ENCODE assay signal across 18 cellular contexts in the genomic region with DNA sequence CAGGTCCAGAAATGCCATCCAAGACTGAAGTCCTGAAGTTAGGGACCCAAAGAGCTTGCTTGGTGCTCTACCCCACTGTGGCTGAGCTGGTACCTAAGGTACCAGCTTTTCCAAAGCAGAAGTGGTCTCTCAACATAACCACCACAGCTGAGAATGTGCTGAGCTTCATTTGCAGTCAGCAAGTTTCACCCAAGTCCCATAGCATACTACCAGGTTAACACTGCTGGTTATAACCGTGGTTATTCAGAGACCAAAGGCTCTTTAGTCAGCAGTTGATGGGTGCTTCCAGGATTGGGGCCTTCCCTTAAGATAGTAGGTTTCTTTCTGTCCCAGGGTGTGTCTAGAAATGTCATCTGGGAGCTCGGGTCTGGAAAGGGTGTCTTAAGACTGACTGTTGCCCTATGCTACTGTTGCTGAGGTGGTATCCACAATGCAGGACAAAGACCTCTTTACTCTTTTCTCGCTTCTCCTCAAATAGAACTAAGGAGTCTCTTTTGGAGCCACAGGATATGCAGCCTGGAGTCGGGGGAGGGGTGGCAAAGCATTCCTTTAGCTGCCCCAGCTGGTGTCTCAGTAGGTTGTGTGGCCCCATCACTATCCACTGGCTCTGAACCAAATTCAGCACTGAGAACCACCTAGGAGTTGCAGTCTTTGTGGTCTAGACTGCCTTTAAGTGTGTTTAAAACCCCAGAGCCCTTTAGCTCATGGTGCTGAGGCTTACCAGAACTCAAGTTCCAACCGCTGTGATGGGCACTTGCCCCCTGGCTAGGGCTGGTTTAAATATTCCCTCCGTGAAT.
DNase-seq lines count a peak whose midpoint lies in the region; ATAC-seq and TF ChIP-seq lines count a peak whose summit lies in the region.
"Had no signal": no experiment of that assay in that cellular context is flagged by ENCODE, and none has a peak within 500 bp of the region (broad histone marks: within the 10 kb centered on the region; RNA-seq: fewer than 3 reads in every experiment).

No MANE protein-coding gene starts in this region.

- BruUV-seq in Panc1 (replicated peaks; lab: Mats Ljungman, UMichigan): no TSS peak

- H3F3A ChIP-seq in neural progenitor cell (ENCODE audit: low read depth): no peaks in the 10 kb centered on the region

- in situ Hi-C loops in Panc1 (cut with HindIII; ENCODE audit: low pct_unique_long_range_greater_than_20kb, low sequenced_read_pairs): no loop called here

- H3K79me2 ChIP-seq in KMS-11 (ENCODE audit: insufficient read depth, low read depth): no peaks in the 10 kb centered on the region
- no peaks in the 10 kb centered on the region for H3K79me2 ChIP-seq in neural progenitor cell (ENCODE audit: low read depth)

- H3K4me2 ChIP-seq in KMS-11: peak overlapping the region; percentile 25; the same call in 1 of the 2 replicates
- no peak overlapping the region for H3K4me2 ChIP-seq in neural progenitor cell

- no peaks in the 10 kb centered on the region for H3K4me1 Mint-ChIP-seq in endodermal cell
- no peaks in the 10 kb centered on the region for H3K4me1 Mint-ChIP-seq in neural progenitor cell
- H3K4me1 Mint-ChIP-seq in activated CD8-positive, alpha-beta T cell treated with anti-CD3 and anti-CD28 coated beads for 36 hours (ENCODE audit: low read depth): no peaks in the 10 kb centered on the region
- H3K4me1 Mint-ChIP-seq: B cell had no signal

- H3K27me3 ChIP-seq in KMS-11 (ENCODE audit: insufficient read depth, low read depth): no peaks in the 10 kb centered on the region
- no peaks in the 10 kb centered on the region for H3K27me3 ChIP-seq in Panc1 (ENCODE audit: control insufficient read depth, insufficient read depth, low read length)
- no peaks in the 10 kb centered on the region for H3K27me3 ChIP-seq in endodermal cell (ENCODE audit: control insufficient read depth, insufficient read depth, low read length, poor library complexity, severe bottlenecking)
- H3K27me3 ChIP-seq in neural progenitor cell: no peaks in the 10 kb centered on the region
- H3K27me3 ChIP-seq in upper lobe of left lung: no peaks in the 10 kb centered on the region
- H3K27me3 ChIP-seq in dorsolateral prefrontal cortex: peaks cover 0 to 4% (median 0%) of the 10 kb centered on the region in 45 donors

- TF ChIP-seq CTCF in KMS-11 (conservative IDR thresholded peaks at IDR 0.05; ENCODE audit: low read depth, low read length): no peak
- no peak for TF ChIP-seq CTCF in Panc1 (IDR thresholded peaks at IDR 0.05)
- no peak for TF ChIP-seq CTCF in endodermal cell (conservative IDR thresholded peaks at IDR 0.05)
- no peak for TF ChIP-seq CTCF in neural progenitor cell (IDR thresholded peaks at IDR 0.05)
- no peak for TF ChIP-seq CTCF in activated CD8-positive, alpha-beta T cell treated with anti-CD3 and anti-CD28 coated beads for 36 hours (IDR thresholded peaks at IDR 0.05)
- TF ChIP-seq CTCF in upper lobe of left lung (IDR thresholded peaks at IDR 0.05): no peak
- no peak for TF ChIP-seq CTCF in dorsolateral prefrontal cortex (IDR thresholded peaks at IDR 0.05 in 54 of 56, conservative IDR thresholded peaks at IDR 0.05 in 2 of 56; ENCODE audit: low read depth in 1 of 56, partially characterized antibody in 56 of 56)

- no peak for TF ChIP-seq POLR2A in upper lobe of left lung (IDR thresholded peaks at IDR 0.05)

- H3K4me3 ChIP-seq in KMS-11 (IDR thresholded peaks at IDR 0.05; ENCODE audit: insufficient read depth, low read depth, low read length): no peak overlapping the region
- no peak overlapping the region for H3K4me3 ChIP-seq in Panc1 (ENCODE audit: low read depth in 2 of 2, low read length in 2 of 2)
- no peak overlapping the region for H3K4me3 ChIP-seq in endodermal cell (ENCODE audit: low read length)
- no peak overlapping the region for H3K4me3 ChIP-seq in neural progenitor cell
- H3K4me3 ChIP-seq in upper lobe of left lung: no peak overlapping the region
- H3K4me3 ChIP-seq in dorsolateral prefrontal cortex: no peak overlapping the region
- H3K4me3 ChIP-seq: GM12878 had no signal

- H3K27ac ChIP-seq in KMS-11: peak overlapping the region; percentile 14; the same call in 1 of the 2 replicates
- peak overlapping the region; percentile 31; the same call in 1 of the 2 replicates for H3K27ac ChIP-seq in Panc1 (ENCODE audit: low read length)
- H3K27ac ChIP-seq in endodermal cell (ENCODE audit: low read depth, low read length): no peak overlapping the region
- no peak overlapping the region for H3K27ac ChIP-seq in neural progenitor cell
- H3K27ac ChIP-seq in upper lobe of left lung: no peak overlapping the region
- H3K27ac ChIP-seq in dorsolateral prefrontal cortex: no peak overlapping the region

- DNase-seq in Panc1 (ENCODE audit: low read depth, low spot score): no peak
- peak; percentile 58 for DNase-seq in endodermal cell
- DNase-seq in neural progenitor cell (ENCODE audit: low spot score): no peak
- DNase-seq in activated CD8-positive, alpha-beta T cell treated with anti-CD3 and anti-CD28 coated beads for 36 hours: no peak
- no peak for DNase-seq in upper lobe of left lung
- no peak for DNase-seq in H4 (ENCODE audit: low spot score)
- no peak for DNase-seq in dorsolateral prefrontal cortex
- DNase-seq: C1 segment of cervical spinal cord; Calu3; CD4-positive, alpha-beta T cell; DMS 273 treated with DMSO at 0.1 percent for 48 hours; GOT3; HCEC 1CT; HFFc6 had no signal

- intact Hi-C loops in Panc1 (cut with micrococcal nuclease; ENCODE audit: unreplicated experiment): no loop called here
- intact Hi-C loops in activated CD8-positive, alpha-beta T cell treated with anti-CD3 and anti-CD28 coated beads for 36 hours (cut with micrococcal nuclease): no loop called here
- intact Hi-C loops in dorsolateral prefrontal cortex (cut with DNase I): no loop called here

- no peak for ATAC-seq in Panc1
- ATAC-seq in activated CD8-positive, alpha-beta T cell treated with anti-CD3 and anti-CD28 coated beads for 36 hours: no peak
- ATAC-seq in upper lobe of left lung (ENCODE audit: low FRiP score in 2 of 2): no peak
- ATAC-seq: GM12878, HepG2 had no signal

- WGBS in endodermal cell (ENCODE audit: insufficient coverage in 1 of 2, insufficient read length in 1 of 2), 2 experiments: 0 to 61% methylated on average over 1 to 6 of the region's 6 CpGs
- WGBS in upper lobe of left lung, 2 donors: 63 to 64% methylated on average over 4 to 6 of the region's 6 CpGs

- H3K27me3 Mint-ChIP-seq in endodermal cell (ENCODE audit: insufficient read depth) (no peaks in the 10 kb centered on the region), neural progenitor cell (ENCODE audit: insufficient read depth, low read depth) (no peaks in the 10 kb centered on the region)
- no peaks in the 10 kb centered on the region for H3K27me3 Mint-ChIP-seq in activated CD8-positive, alpha-beta T cell treated with anti-CD3 and anti-CD28 coated beads for 36 hours
- H3K27me3 Mint-ChIP-seq: B cell; CD4-positive, alpha-beta T cell had no signal

- H3K9me3 Mint-ChIP-seq in endodermal cell (no peaks in the 10 kb centered on the region), neural progenitor cell (no peaks in the 10 kb centered on the region)
- H3K9me3 Mint-ChIP-seq in activated CD8-positive, alpha-beta T cell treated with anti-CD3 and anti-CD28 coated beads for 36 hours: peaks cover 2% of the 10 kb centered on the region
- H3K9me3 Mint-ChIP-seq: HFFc6 had no signal

- no peak for TF ChIP-seq EP300 in upper lobe of left lung (IDR thresholded peaks at IDR 0.05)

- H3K36me3 Mint-ChIP-seq in endodermal cell (ENCODE audit: low read depth) (no peaks in the 10 kb centered on the region), neural progenitor cell (no peaks in the 10 kb centered on the region)
- no peaks in the 10 kb centered on the region for H3K36me3 Mint-ChIP-seq in activated CD8-positive, alpha-beta T cell treated with anti-CD3 and anti-CD28 coated beads for 36 hours (ENCODE audit: low read depth)

- H3K9me3 ChIP-seq in Panc1 (ENCODE audit: control insufficient read depth, insufficient read depth, low read depth, low read length) (0 out of 2 replicates have a peak, but pooled peaks cover 3% of the 10 kb centered on the region), endodermal cell (ENCODE audit: control insufficient read depth, low read length) (no peaks in the 10 kb centered on the region), neural progenitor cell (ENCODE audit: low read depth) (no peaks in the 10 kb centered on the region), upper lobe of left lung (no peaks in the 10 kb centered on the region)

- H3K4me3 Mint-ChIP-seq in endodermal cell: no peak overlapping the region
- H3K4me3 Mint-ChIP-seq in neural progenitor cell: no peak overlapping the region
- H3K4me3 Mint-ChIP-seq in activated CD8-positive, alpha-beta T cell treated with anti-CD3 and anti-CD28 coated beads for 36 hours: no peak overlapping the region
- H3K4me3 Mint-ChIP-seq: B cell; CD4-positive, alpha-beta T cell; HFFc6 had no signal

- POLR2A ChIA-PET in Panc1 (lab: Charles Lee): interaction anchor here (0.5 kb wide), 1 partner anchor 84 kb away, joined by 3 read pairs; no protein-coding TSS in a partner anchor
- POLR2A ChIA-PET in activated CD8-positive, alpha-beta T cell treated with anti-CD3 and anti-CD28 coated beads for 36 hours (lab: Charles Lee): no interaction called here

- H3K9ac ChIP-seq in KMS-11 (no peak overlapping the region), endodermal cell (ENCODE audit: extremely low read depth, low read length, poor library complexity, severe bottlenecking) (no peak overlapping the region), neural progenitor cell (no peak overlapping the region)

- peak overlapping the region; percentile 29; the same call in 1 of the 2 replicates for H2AFZ ChIP-seq in KMS-11 (ENCODE audit: low read depth)
- H2AFZ ChIP-seq in neural progenitor cell (replicated peaks): peak overlapping the region; percentile 34

- H4K20me1 ChIP-seq in KMS-11 (ENCODE audit: insufficient read depth) (no peaks in the 10 kb centered on the region), neural progenitor cell (ENCODE audit: low read depth) (no peaks in the 10 kb centered on the region)

- no peak overlapping the region for H3K27ac Mint-ChIP-seq in endodermal cell
- no peak overlapping the region for H3K27ac Mint-ChIP-seq in neural progenitor cell
- no peak overlapping the region for H3K27ac Mint-ChIP-seq in activated CD8-positive, alpha-beta T cell treated with anti-CD3 and anti-CD28 coated beads for 36 hours
- H3K27ac Mint-ChIP-seq: B cell; CD4-positive, alpha-beta T cell; HFFc6 had no signal

- H3K36me3 ChIP-seq in KMS-11 (ENCODE audit: insufficient read depth) (no peaks in the 10 kb centered on the region), Panc1 (ENCODE audit: control insufficient read depth, insufficient read depth, low read length) (no peaks in the 10 kb centered on the region), endodermal cell (ENCODE audit: control insufficient read depth, insufficient read depth, low read length) (no peaks in the 10 kb centered on the region), neural progenitor cell (no peaks in the 10 kb centered on the region), upper lobe of left lung (no peaks in the 10 kb centered on the region)

- H3K4me1 ChIP-seq in KMS-11 (ENCODE audit: low read depth, poor library complexity, severe bottlenecking) (peaks cover 21% of the 10 kb centered on the region), Panc1 (ENCODE audit: control insufficient read depth, insufficient read depth, low read length) (no peaks in the 10 kb centered on the region), endodermal cell (ENCODE audit: control insufficient read depth, insufficient read depth, low read length) (no peaks in the 10 kb centered on the region), neural progenitor cell (no peaks in the 10 kb centered on the region), upper lobe of left lung (no peaks in the 10 kb centered on the region)

- CTCF ChIA-PET in Panc1 (lab: Charles Lee): no interaction called here
- CTCF ChIA-PET in activated CD8-positive, alpha-beta T cell treated with anti-CD3 and anti-CD28 coated beads for 36 hours (lab: Charles Lee): no interaction called here

Comparison
In these comparisons a context has a peak if more than half of its experiments do, and no peak if none do; other contexts are left out.
1. H3K27ac ChIP-seq: peak in KMS-11 (single experiment) and Panc1 (single experiment); none in endodermal cell (single experiment), neural progenitor cell (single experiment), upper lobe of left lung (0 of 4) and dorsolateral prefrontal cortex (0 of 59).